8 cellular contexts compared by ENCODE assay signal in genomic region chr10:3784510-3785250, GRCh38. TPM values are rescaled to one million over a fixed set of nuclear protein-coding genes. Genes with fewer than 3 reads are reported as not detected.
A peak's percentile ranks its signal among the peaks of the same experiment; 100 is the strongest.
DNase-seq lines count a peak whose midpoint lies in the region; ATAC-seq and TF ChIP-seq lines count a peak whose summit lies in the region.

KLF6 (minus strand) TSS chr10:3785209; CDS start chr10:3785014, 195 bp downstream.

- H3K4me3 Mint-ChIP-seq in stimulated activated naive CD8-positive, alpha-beta T cell treated with anti-CD3 and anti-CD28 coated beads, Interleukin-15, amount 100 ng/mL, for 72 hours: peak within 1 kb of the TSS; percentile 93 to 95

- peak within 1 kb of the TSS; percentile 89 for H3K4me3 ChIP-seq in lower leg skin (ENCODE audit: low read depth, poor library complexity, severe bottlenecking)

- no peaks in the 10 kb centered on the region for H3K27me3 Mint-ChIP-seq in stimulated activated naive CD8-positive, alpha-beta T cell treated with anti-CD3 and anti-CD28 coated beads, Interleukin-15, amount 100 ng/mL, for 72 hours

- peaks cover 56% of the 10 kb centered on the region for H3K4me1 Mint-ChIP-seq in stimulated activated naive CD8-positive, alpha-beta T cell treated with anti-CD3 and anti-CD28 coated beads, Interleukin-15, amount 100 ng/mL, for 72 hours

- H3K9me3 Mint-ChIP-seq in stimulated activated naive CD8-positive, alpha-beta T cell treated with anti-CD3 and anti-CD28 coated beads, Interleukin-15, amount 100 ng/mL, for 72 hours: peaks cover 2 to 11% of the 10 kb centered on the region in 2 donors

- no peak for TF ChIP-seq CTCF in lower leg skin (IDR thresholded peaks at IDR 0.05)

- intact Hi-C loops in lower leg skin (cut with DNase I; ENCODE audit: low total_unique reads): no loop called here

- peak; percentile 44 for DNase-seq in activated CD4-positive, alpha-beta T cell treated with anti-CD3 and anti-CD28 coated beads for 1 hour
- no peak for DNase-seq in activated CD4-positive, alpha-beta T cell treated with anti-CD3 and anti-CD28 coated beads for 48 hours
- DNase-seq in dermis blood vessel endothelial cell (no peak), lower leg skin (ENCODE audit: low spot score in 2 of 2) (peak in 1 of 2 donors; percentile 49)
- peak in 1 of 2 donors; percentile 64 for DNase-seq in stimulated activated naive CD8-positive, alpha-beta T cell treated with anti-CD3 and anti-CD28 coated beads, Interleukin-15, amount 100 ng/mL, for 72 hours

- ATAC-seq in HG02852 (IDR thresholded peaks at IDR 0.05; ENCODE audit: unreplicated experiment) (peak; percentile 42), GM18519 (IDR thresholded peaks at IDR 0.05; ENCODE audit: low FRiP score, unreplicated experiment) (no peak)
- ATAC-seq in stimulated activated naive CD8-positive, alpha-beta T cell treated with anti-CD3 and anti-CD28 coated beads, Interleukin-15, amount 100 ng/mL, for 72 hours: peak; percentile 10

- H3K27ac Mint-ChIP-seq in stimulated activated naive CD8-positive, alpha-beta T cell treated with anti-CD3 and anti-CD28 coated beads, Interleukin-15, amount 100 ng/mL, for 72 hours: peak within 1 kb of the TSS; percentile 100

- peak; percentile 74; the same call in 1 of the 2 replicates for TF ChIP-seq POLR2A in Raji (IDR thresholded peaks at IDR 0.05; ENCODE audit: insufficient read depth, low read depth, low read length)
- peak in 1 of 2 donors; percentile 82 for TF ChIP-seq POLR2A in lower leg skin (IDR thresholded peaks at IDR 0.05)

- 0 to 1% methylated on average over 26 to 68 of the region's 69 CpGs for WGBS in lower leg skin, 2 donors

RNA-seq across cellular contexts. Expression of gene KLF6, which starts in this region (rescaled TPM):
- total RNA-seq in dermis blood vessel endothelial cell (101 and 205 TPM in 2 replicates), lower leg skin (100 to 1,000 TPM; 127 to 533 (median 179) TPM)
